In genomic region chr17:1762233-1762905, GRCh38 we compare ENCODE assay signal across 1 cellular context.
TF ChIP-seq lines count a peak whose summit lies in the region.

No MANE protein-coding gene starts in this region.

TF ChIP-seq in HepG2, 621 proteins besides CTCF, POLR2A, EP300 and RAD21 (continued from another document and continues in another):
- TF ChIP-seq BRF2 (CRISPR knock-in tag; IDR thresholded peaks at IDR 0.05) (no peak), BRCA1 (CRISPR knock-in tag; IDR thresholded peaks at IDR 0.05) (no peak), NR2F2 (IDR thresholded peaks at IDR 0.05; ENCODE audit: borderline replicate concordance, low read depth) (no peak), ADNP (CRISPR knock-in tag; IDR thresholded peaks at IDR 0.05) (no peak), ZNF282 (IDR thresholded peaks at IDR 0.05; ENCODE audit: partially characterized antibody) (no peak), ZNF232 (CRISPR knock-in tag; IDR thresholded peaks at IDR 0.05; ENCODE audit: borderline replicate concordance) (no peak), HMG20B (CRISPR knock-in tag; conservative IDR thresholded peaks at IDR 0.05) (no peak; the same call in 1 of the 2 replicates), XRCC5 (optimal IDR thresholded peaks at IDR 0.05; ENCODE audit: low read length) (no peak), REXO4 (CRISPR knock-in tag; IDR thresholded peaks at IDR 0.05; ENCODE audit: borderline replicate concordance) (no peak), GLMP (CRISPR knock-in tag; IDR thresholded peaks at IDR 0.05; ENCODE audit: borderline replicate concordance) (no peak), EEA1 (CRISPR knock-in tag; IDR thresholded peaks at IDR 0.05; ENCODE audit: borderline replicate concordance) (no peak), MEIS1 (CRISPR knock-in tag; IDR thresholded peaks at IDR 0.05; ENCODE audit: borderline replicate concordance) (0 out of 2 replicates have a peak, but pooled peaks have one; percentile 5), HNRNPH1 (optimal IDR thresholded peaks at IDR 0.05; ENCODE audit: low read depth, low read length) (no peak), TAF1 (CRISPR knock-in tag; IDR thresholded peaks at IDR 0.05) (peak; percentile 53), ZNF547 (CRISPR knock-in tag; IDR thresholded peaks at IDR 0.05) (no peak), TFE3 (CRISPR knock-in tag; IDR thresholded peaks at IDR 0.05) (no peak), JUNB (CRISPR knock-in tag; IDR thresholded peaks at IDR 0.05; ENCODE audit: borderline replicate concordance) (no peak), SALL2 (CRISPR knock-in tag; IDR thresholded peaks at IDR 0.05) (0 out of 2 replicates have a peak, but pooled peaks have one; percentile 2), ONECUT2 (CRISPR knock-in tag; IDR thresholded peaks at IDR 0.05) (no peak), NFKB2 (CRISPR knock-in tag; IDR thresholded peaks at IDR 0.05; ENCODE audit: borderline replicate concordance) (no peak; the same call in 1 of the 2 replicates), LCORL (IDR thresholded peaks at IDR 0.05) (no peak), LCORL (CRISPR knock-in tag; IDR thresholded peaks at IDR 0.05) (peak; percentile 15; the same call in 1 of the 2 replicates), ZNF781 (CRISPR knock-in tag; IDR thresholded peaks at IDR 0.05; ENCODE audit: borderline replicate concordance, not compliant biosample characterization) (no peak), ZNF337 (CRISPR knock-in tag; IDR thresholded peaks at IDR 0.05; ENCODE audit: borderline replicate concordance, low read depth) (no peak), BRD4 (CRISPR knock-in tag; IDR thresholded peaks at IDR 0.05) (no peak), CENPBD1 (CRISPR knock-in tag; IDR thresholded peaks at IDR 0.05; ENCODE audit: borderline replicate concordance, low read depth) (no peak), ZNF644 (CRISPR knock-in tag; IDR thresholded peaks at IDR 0.05; ENCODE audit: low read depth) (no peak), SP4 (CRISPR knock-in tag; IDR thresholded peaks at IDR 0.05) (0 out of 2 replicates have a peak, but pooled peaks have one; percentile 28), ARID3A (IDR thresholded peaks at IDR 0.05; ENCODE audit: low read depth, low read length) (no peak), RAD51 (IDR thresholded peaks at IDR 0.05; ENCODE audit: borderline replicate concordance) (no peak), ZNF790 (CRISPR knock-in tag; IDR thresholded peaks at IDR 0.05; ENCODE audit: borderline replicate concordance) (no peak), POLR2AphosphoS5 (IDR thresholded peaks at IDR 0.05; ENCODE audit: low read depth, low read length) (peak; percentile 35; the same call in 1 of the 2 replicates), TSC22D2 (CRISPR knock-in tag; IDR thresholded peaks at IDR 0.05; ENCODE audit: borderline replicate concordance) (no peak), SIX1 (CRISPR knock-in tag; IDR thresholded peaks at IDR 0.05; ENCODE audit: borderline replicate concordance) (0 out of 2 replicates have a peak, but pooled peaks have one; percentile 36), KLF6 (CRISPR knock-in tag; IDR thresholded peaks at IDR 0.05) (no peak), ZBTB21 (CRISPR knock-in tag; IDR thresholded peaks at IDR 0.05) (no peak), ZNF850 (CRISPR knock-in tag; conservative IDR thresholded peaks at IDR 0.05) (no peak), ESRRA (CRISPR knock-in tag; IDR thresholded peaks at IDR 0.05; ENCODE audit: low read depth) (no peak), CREB1 (IDR thresholded peaks at IDR 0.05) (no peak), CREB1 (CRISPR knock-in tag; IDR thresholded peaks at IDR 0.05) (no peak; the same call in 1 of the 2 replicates), ZNF772 (CRISPR knock-in tag; IDR thresholded peaks at IDR 0.05) (no peak), SCMH1 (CRISPR knock-in tag; IDR thresholded peaks at IDR 0.05; ENCODE audit: borderline replicate concordance) (no peak), NCOA2 (CRISPR knock-in tag; IDR thresholded peaks at IDR 0.05) (no peak), SMARCC2 (IDR thresholded peaks at IDR 0.05) (no peak), MED13 (CRISPR knock-in tag; IDR thresholded peaks at IDR 0.05) (no peak), BCL6 (CRISPR knock-in tag; IDR thresholded peaks at IDR 0.05) (no peak), E2F1 (CRISPR knock-in tag; IDR thresholded peaks at IDR 0.05) (no peak), ZNF773 (CRISPR knock-in tag; IDR thresholded peaks at IDR 0.05; ENCODE audit: borderline replicate concordance) (no peak)
- TF ChIP-seq, protein P1, sequence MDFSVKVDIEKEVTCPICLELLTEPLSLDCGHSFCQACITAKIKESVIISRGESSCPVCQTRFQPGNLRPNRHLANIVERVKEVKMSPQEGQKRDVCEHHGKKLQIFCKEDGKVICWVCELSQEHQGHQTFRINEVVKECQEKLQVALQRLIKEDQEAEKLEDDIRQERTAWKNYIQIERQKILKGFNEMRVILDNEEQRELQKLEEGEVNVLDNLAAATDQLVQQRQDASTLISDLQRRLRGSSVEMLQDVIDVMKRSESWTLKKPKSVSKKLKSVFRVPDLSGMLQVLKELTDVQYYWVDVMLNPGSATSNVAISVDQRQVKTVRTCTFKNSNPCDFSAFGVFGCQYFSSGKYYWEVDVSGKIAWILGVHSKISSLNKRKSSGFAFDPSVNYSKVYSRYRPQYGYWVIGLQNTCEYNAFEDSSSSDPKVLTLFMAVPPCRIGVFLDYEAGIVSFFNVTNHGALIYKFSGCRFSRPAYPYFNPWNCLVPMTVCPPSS (IDR thresholded peaks at IDR 0.05) = no peak
- TF ChIP-seq, protein P2, sequence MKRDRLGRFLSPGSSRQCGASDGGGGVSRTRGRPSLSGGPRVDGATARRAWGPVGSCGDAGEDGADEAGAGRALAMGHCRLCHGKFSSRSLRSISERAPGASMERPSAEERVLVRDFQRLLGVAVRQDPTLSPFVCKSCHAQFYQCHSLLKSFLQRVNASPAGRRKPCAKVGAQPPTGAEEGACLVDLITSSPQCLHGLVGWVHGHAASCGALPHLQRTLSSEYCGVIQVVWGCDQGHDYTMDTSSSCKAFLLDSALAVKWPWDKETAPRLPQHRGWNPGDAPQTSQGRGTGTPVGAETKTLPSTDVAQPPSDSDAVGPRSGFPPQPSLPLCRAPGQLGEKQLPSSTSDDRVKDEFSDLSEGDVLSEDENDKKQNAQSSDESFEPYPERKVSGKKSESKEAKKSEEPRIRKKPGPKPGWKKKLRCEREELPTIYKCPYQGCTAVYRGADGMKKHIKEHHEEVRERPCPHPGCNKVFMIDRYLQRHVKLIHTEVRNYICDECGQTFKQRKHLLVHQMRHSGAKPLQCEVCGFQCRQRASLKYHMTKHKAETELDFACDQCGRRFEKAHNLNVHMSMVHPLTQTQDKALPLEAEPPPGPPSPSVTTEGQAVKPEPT (CRISPR knock-in tag; IDR thresholded peaks at IDR 0.05; ENCODE audit: low read depth) = no peak
- TF ChIP-seq, protein P3, sequence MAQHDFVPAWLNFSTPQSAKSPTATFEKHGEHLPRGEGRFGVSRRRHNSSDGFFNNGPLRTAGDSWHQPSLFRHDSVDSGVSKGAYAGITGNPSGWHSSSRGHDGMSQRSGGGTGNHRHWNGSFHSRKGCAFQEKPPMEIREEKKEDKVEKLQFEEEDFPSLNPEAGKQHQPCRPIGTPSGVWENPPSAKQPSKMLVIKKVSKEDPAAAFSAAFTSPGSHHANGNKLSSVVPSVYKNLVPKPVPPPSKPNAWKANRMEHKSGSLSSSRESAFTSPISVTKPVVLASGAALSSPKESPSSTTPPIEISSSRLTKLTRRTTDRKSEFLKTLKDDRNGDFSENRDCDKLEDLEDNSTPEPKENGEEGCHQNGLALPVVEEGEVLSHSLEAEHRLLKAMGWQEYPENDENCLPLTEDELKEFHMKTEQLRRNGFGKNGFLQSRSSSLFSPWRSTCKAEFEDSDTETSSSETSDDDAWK (CRISPR knock-in tag; IDR thresholded peaks at IDR 0.05) = no peak
- TF ChIP-seq, protein P4, sequence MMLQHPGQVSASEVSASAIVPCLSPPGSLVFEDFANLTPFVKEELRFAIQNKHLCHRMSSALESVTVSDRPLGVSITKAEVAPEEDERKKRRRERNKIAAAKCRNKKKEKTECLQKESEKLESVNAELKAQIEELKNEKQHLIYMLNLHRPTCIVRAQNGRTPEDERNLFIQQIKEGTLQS (CRISPR knock-in tag; IDR thresholded peaks at IDR 0.05) = no peak
- TF ChIP-seq, protein P5, sequence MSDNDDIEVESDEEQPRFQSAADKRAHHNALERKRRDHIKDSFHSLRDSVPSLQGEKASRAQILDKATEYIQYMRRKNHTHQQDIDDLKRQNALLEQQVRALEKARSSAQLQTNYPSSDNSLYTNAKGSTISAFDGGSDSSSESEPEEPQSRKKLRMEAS (IDR thresholded peaks at IDR 0.05) = no peak
- TF ChIP-seq, protein P6, sequence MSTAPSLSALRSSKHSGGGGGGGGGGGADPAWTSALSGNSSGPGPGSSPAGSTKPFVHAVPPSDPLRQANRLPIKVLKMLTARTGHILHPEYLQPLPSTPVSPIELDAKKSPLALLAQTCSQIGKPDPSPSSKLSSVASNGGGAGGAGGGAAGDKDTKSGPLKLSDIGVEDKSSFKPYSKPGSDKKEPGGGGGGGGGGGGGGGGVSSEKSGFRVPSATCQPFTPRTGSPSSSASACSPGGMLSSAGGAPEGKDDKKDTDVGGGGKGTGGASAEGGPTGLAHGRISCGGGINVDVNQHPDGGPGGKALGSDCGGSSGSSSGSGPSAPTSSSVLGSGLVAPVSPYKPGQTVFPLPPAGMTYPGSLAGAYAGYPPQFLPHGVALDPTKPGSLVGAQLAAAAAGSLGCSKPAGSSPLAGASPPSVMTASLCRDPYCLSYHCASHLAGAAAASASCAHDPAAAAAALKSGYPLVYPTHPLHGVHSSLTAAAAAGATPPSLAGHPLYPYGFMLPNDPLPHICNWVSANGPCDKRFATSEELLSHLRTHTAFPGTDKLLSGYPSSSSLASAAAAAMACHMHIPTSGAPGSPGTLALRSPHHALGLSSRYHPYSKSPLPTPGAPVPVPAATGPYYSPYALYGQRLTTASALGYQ (CRISPR knock-in tag; IDR thresholded peaks at IDR 0.05) = no peak
